Comparison of ENCODE assay signal across 1 cellular context in genomic region chr17:18040287-18040858, GRCh38.
TF ChIP-seq lines count a peak whose summit lies in the region.

No MANE protein-coding gene starts in this region.

TF ChIP-seq in GM12878, 131 proteins besides CTCF, POLR2A, EP300 and RAD21:
- no peak for TF ChIP-seq TAF1 (IDR thresholded peaks at IDR 0.05; ENCODE audit: borderline replicate concordance, low read depth, low read length)
- TF ChIP-seq CREB1 (IDR thresholded peaks at IDR 0.05; ENCODE audit: low read depth) = no peak
- no peak for TF ChIP-seq IKZF2 (IDR thresholded peaks at IDR 0.05)
- no peak for TF ChIP-seq SREBF2 (IDR thresholded peaks at IDR 0.05; ENCODE audit: low read length)
- no peak for TF ChIP-seq MLLT1 (IDR thresholded peaks at IDR 0.05)
- TF ChIP-seq CHD2 (IDR thresholded peaks at IDR 0.05; ENCODE audit: borderline replicate concordance, low read depth, low read length) = no peak
- no peak for TF ChIP-seq MEF2A (IDR thresholded peaks at IDR 0.05; ENCODE audit: insufficient read depth, low read depth, low read length)
- TF ChIP-seq RCOR1 (conservative IDR thresholded peaks at IDR 0.05; ENCODE audit: low read depth, low read length) = no peak
- TF ChIP-seq CREM (IDR thresholded peaks at IDR 0.05; ENCODE audit: low read depth) = no peak
- TF ChIP-seq MYC (IDR thresholded peaks at IDR 0.05; ENCODE audit: insufficient read depth, insufficient read length, insufficient replicate concordance, low read length, severe bottlenecking) = no peak
- TF ChIP-seq IKZF1 (conservative IDR thresholded peaks at IDR 0.05) = no peak
- TF ChIP-seq ZZZ3 (IDR thresholded peaks at IDR 0.05; ENCODE audit: control insufficient read depth, insufficient read length, low read depth) = no peak
- no peak for TF ChIP-seq NRF1 (conservative IDR thresholded peaks at IDR 0.05; ENCODE audit: low read depth, low read length)
- TF ChIP-seq ZNF274 (IDR thresholded peaks at IDR 0.05; ENCODE audit: insufficient read depth, insufficient read length) = no peak
- TF ChIP-seq RELB (IDR thresholded peaks at IDR 0.05; ENCODE audit: low read depth) = no peak
- no peak for TF ChIP-seq WRNIP1 (IDR thresholded peaks at IDR 0.05; ENCODE audit: borderline replicate concordance, low read depth, low read length)
- no peak for TF ChIP-seq SIN3A (IDR thresholded peaks at IDR 0.05; ENCODE audit: low read depth, low read length)
- TF ChIP-seq PAX8 (IDR thresholded peaks at IDR 0.05) = no peak
